In genomic region chr15:31470756-31471155, GRCh38 we compare ENCODE assay signal across 29 cellular contexts.
DNase-seq lines count a peak whose midpoint lies in the region; ATAC-seq, FAIRE-seq and TF ChIP-seq lines count a peak whose summit lies in the region.
"Had no signal": no experiment of that assay in that cellular context is flagged by ENCODE, and none has a peak within 500 bp of the region (broad histone marks: within the 10 kb centered on the region; RNA-seq: fewer than 3 reads in every experiment).

No MANE protein-coding gene starts in this region.

- H3K36me3 Mint-ChIP-seq in T-helper 1 cell treated with Interleukin-12 subunit alpha and Interleukin-12 subunit beta and Interleukin-4 antibody, amounts not matched to agents 30 μg/mL and 1 μg/mL, for 36 hours (ENCODE audit: low read depth): peaks cover 7% of the 10 kb centered on the region
- H3K36me3 Mint-ChIP-seq in naive thymus-derived CD4-positive, alpha-beta T cell: peaks cover 0 to 16% (median 0%) of the 10 kb centered on the region in 5 donors
- H3K36me3 Mint-ChIP-seq: naive B cell had no signal

- CTCF ChIA-PET in GM12878 (lab: Yijun Ruan, JAX) (interaction anchor here (10.7 kb wide), 1 partner anchor 18 kb away, joined by 122 read pairs; no protein-coding TSS in a partner anchor), RWPE1 (lab: Yijun Ruan, JAX) (interaction anchor here (0.7 kb wide), 1 partner anchor 138 kb away, joined by 3 read pairs; no protein-coding TSS in a partner anchor)
- CTCF ChIA-PET in naive thymus-derived CD4-positive, alpha-beta T cell (lab: Charles Lee): interaction anchor here (1.2 kb wide), 2 partner anchors 10 to 36 kb away, joined by 3 read pairs; no protein-coding TSS in a partner anchor

- no peaks in the 10 kb centered on the region for H3K36me3 ChIP-seq in GM12878 (ENCODE audit: control insufficient read depth in 2 of 2, insufficient read depth in 2 of 2, low read length in 1 of 2)
- no peaks in the 10 kb centered on the region for H3K36me3 ChIP-seq in naive thymus-derived CD4-positive, alpha-beta T cell (ENCODE audit: control insufficient read depth in 2 of 3, insufficient read depth in 3 of 3, low read length in 3 of 3)
- H3K36me3 ChIP-seq: breast epithelium, left lung, suprapubic skin had no signal

- TF ChIP-seq CTCF in GM12865 (IDR thresholded peaks at IDR 0.05; ENCODE audit: insufficient read depth, low read depth, low read length, missing control alignments) (no peak), GM12878 (IDR thresholded peaks at IDR 0.05 in 2 of 3, conservative IDR thresholded peaks at IDR 0.05 in 1 of 3; ENCODE audit: control insufficient read depth in 2 of 3, extremely low read depth in 1 of 3, insufficient read depth in 1 of 3, low read depth in 3 of 3, low read length in 3 of 3) (no peak), RWPE1 (conservative IDR thresholded peaks at IDR 0.05; ENCODE audit: low read depth) (no peak)

- H3K9me3 Mint-ChIP-seq in T-helper 1 cell treated with Interleukin-12 subunit alpha and Interleukin-12 subunit beta and Interleukin-4 antibody, amounts not matched to agents 30 μg/mL and 1 μg/mL, for 36 hours: no peaks in the 10 kb centered on the region
- no peaks in the 10 kb centered on the region for H3K9me3 Mint-ChIP-seq in naive thymus-derived CD4-positive, alpha-beta T cell
- H3K9me3 Mint-ChIP-seq: naive B cell; stimulated activated effector memory CD8-positive, alpha-beta T cell treated with anti-CD3 and anti-CD28 coated beads, Interleukin-12 subunit alpha, Interleukin-12 subunit beta, amount 100 ng/mL, for 72 hours had no signal

- 28% methylated on average over 2 of the region's 2 CpGs for WGBS in GM12878 (ENCODE audit: insufficient coverage, insufficient replicate concordance, low lambda C conversion rate, missing lambda C conversion rate)

- no peak overlapping the region for H3K27ac ChIP-seq in GM12878 (ENCODE audit: control insufficient read depth, insufficient read depth)
- H3K27ac ChIP-seq in naive thymus-derived CD4-positive, alpha-beta T cell (ENCODE audit: low read depth, low read length): peak overlapping the region; percentile 9
- no peak overlapping the region for H3K27ac ChIP-seq in RWPE1
- H3K27ac ChIP-seq: 22Rv1, breast epithelium, left lung, suprapubic skin, VCaP had no signal

- H2AFZ ChIP-seq in GM12878 (ENCODE audit: control insufficient read depth, low read depth, low read length): peak overlapping the region; percentile 33

- no peak overlapping the region for H3K9ac ChIP-seq in GM12878 (ENCODE audit: control insufficient read depth, insufficient read depth, low read length)

- no peaks in the 10 kb centered on the region for H3K27me3 Mint-ChIP-seq in T-helper 1 cell treated with Interleukin-12 subunit alpha and Interleukin-12 subunit beta and Interleukin-4 antibody, amounts not matched to agents 30 μg/mL and 1 μg/mL, for 36 hours (ENCODE audit: low read depth)
- no peaks in the 10 kb centered on the region for H3K27me3 Mint-ChIP-seq in naive thymus-derived CD4-positive, alpha-beta T cell

- intact Hi-C loops in GM12878 (cut with micrococcal nuclease; ENCODE audit: unreplicated experiment): loop anchor here (5.0 kb wide), 1 partner anchor 33 kb away; no protein-coding TSS in a partner anchor
- intact Hi-C loops in naive thymus-derived CD4-positive, alpha-beta T cell (cut with micrococcal nuclease): loop anchor here in 1 of 2 donors (5.0 kb wide), 2 partner anchors 78 to 143 kb away; partner anchors contain the start of gene KLF13

- no peak overlapping the region for H3K4me3 ChIP-seq in GM12865 (ENCODE audit: low read depth, low read length)
- H3K4me3 ChIP-seq in GM12878: no peak overlapping the region
- no peak overlapping the region for H3K4me3 ChIP-seq in naive thymus-derived CD4-positive, alpha-beta T cell (ENCODE audit: low read length)
- H3K4me3 ChIP-seq: breast epithelium, coronary artery, left lung, suprapubic skin had no signal

- no TSS peak for BruUV-seq in GM12878 (replicated peaks; lab: Mats Ljungman, UMichigan)

- FAIRE-seq in GM12878 (lab: Jason Lieb, UNC): no peak
- FAIRE-seq: frontal cortex, H1, urothelium cell line had no signal

- H3K79me2 ChIP-seq in GM12878 (ENCODE audit: control insufficient read depth, insufficient read depth, low read length): no peaks in the 10 kb centered on the region

- DNase-seq in T-helper 1 cell (no peak), GM12865 (ENCODE audit: low read depth) (peak; percentile 53), GM12878 (ENCODE audit: low read depth, low spot score) (no peak), RWPE1 (ENCODE audit: low spot score) (no peak), T-helper 9 cell (no peak)
- DNase-seq in naive thymus-derived CD4-positive, alpha-beta T cell: no peak
- DNase-seq: activated CD4-positive, alpha-beta T cell treated with anti-CD3 and anti-CD28 coated beads for 4 hours; activated naive CD4-positive, alpha-beta T cell treated with anti-CD3 and anti-CD28 coated beads for 36 hours; amygdala; hippocampal formation; Karpas-422; left lung; naive B cell; NCI-H1436; NCI-H2081 treated with DMSO at 0.1 percent for 48 hours; NCI-H345; RPMI8226; stimulated activated CD4-positive, alpha-beta T cell treated with anti-CD3 and anti-CD28 coated beads, Interleukin-4, amount 100 ng/mL, for 1 hour had no signal

- H3K27me3 ChIP-seq in GM12878 (replicated peaks in 1 of 2; ENCODE audit: control insufficient read depth in 2 of 2, insufficient read depth in 2 of 2, low read length in 1 of 2): no peaks in the 10 kb centered on the region
- no peaks in the 10 kb centered on the region for H3K27me3 ChIP-seq in naive thymus-derived CD4-positive, alpha-beta T cell (ENCODE audit: control insufficient read depth in 2 of 2, insufficient read depth in 2 of 2, low read length in 2 of 2)
- H3K27me3 ChIP-seq: left lung, suprapubic skin had no signal

- H3K27ac Mint-ChIP-seq in T-helper 1 cell treated with Interleukin-12 subunit alpha and Interleukin-12 subunit beta and Interleukin-4 antibody, amounts not matched to agents 30 μg/mL and 1 μg/mL, for 36 hours: peak overlapping the region; percentile 45
- peak overlapping the region; percentile 36 to 96 (median 90) for H3K27ac Mint-ChIP-seq in naive thymus-derived CD4-positive, alpha-beta T cell
- H3K27ac Mint-ChIP-seq: activated naive CD4-positive, alpha-beta T cell treated with anti-CD3 and anti-CD28 coated beads for 36 hours had no signal

- H3K4me1 Mint-ChIP-seq in T-helper 1 cell treated with Interleukin-12 subunit alpha and Interleukin-12 subunit beta and Interleukin-4 antibody, amounts not matched to agents 30 μg/mL and 1 μg/mL, for 36 hours (ENCODE audit: low read depth): peaks cover 44% of the 10 kb centered on the region
- H3K4me1 Mint-ChIP-seq in naive thymus-derived CD4-positive, alpha-beta T cell: peaks cover 22 to 57% (median 53%) of the 10 kb centered on the region in 7 donors

- RAD21 ChIA-PET in GM12878 (lab: Charles Lee; ENCODE audit: unreplicated experiment): interaction anchor here (0.6 to 6.6 kb wide), 5 partner anchors 12 to 568 kb away, joined by 3 to 83 read pairs (median 6); no protein-coding TSS in a partner anchor

- TF ChIP-seq POLR2A in GM12878 (IDR thresholded peaks at IDR 0.05; ENCODE audit: low read depth, low read length): no peak

- in situ Hi-C loops in GM12878 (cut with MboI): no loop called here

- no peak for TF ChIP-seq RAD21 in GM12878 (IDR thresholded peaks at IDR 0.05; ENCODE audit: insufficient read depth, low read depth, low read length)

- ATAC-seq in GM12878 (no peak), GM19328 (IDR thresholded peaks at IDR 0.05; ENCODE audit: unreplicated experiment) (no peak)
- ATAC-seq in naive thymus-derived CD4-positive, alpha-beta T cell: no peak
- ATAC-seq: left lung; stimulated activated effector memory CD8-positive, alpha-beta T cell treated with anti-CD3 and anti-CD28 coated beads, Interleukin-12 subunit alpha, Interleukin-12 subunit beta, amount 100 ng/mL, for 72 hours had no signal

- peaks cover 37% of the 10 kb centered on the region for H3K4me1 ChIP-seq in GM12878 (ENCODE audit: control insufficient read depth, insufficient read depth, low read length)
- H3K4me1 ChIP-seq in naive thymus-derived CD4-positive, alpha-beta T cell (ENCODE audit: control insufficient read depth in 2 of 2, insufficient read depth in 2 of 2, low read length in 2 of 2): peaks cover 29 to 34% of the 10 kb centered on the region in 2 donors
- H3K4me1 ChIP-seq: breast epithelium had no signal

- no peak overlapping the region; the same call in 1 of the 2 replicates for H3K4me2 ChIP-seq in GM12878 (ENCODE audit: control insufficient read depth, insufficient read depth)

- no peaks in the 10 kb centered on the region for H4K20me1 ChIP-seq in GM12878 (ENCODE audit: control insufficient read depth, insufficient read depth)

- TF ChIP-seq EP300 in GM12878 (IDR thresholded peaks at IDR 0.05; ENCODE audit: borderline replicate concordance in 1 of 2, control insufficient read depth in 1 of 2, low read depth in 2 of 2, low read length in 2 of 2): no peak

- SMC1A ChIA-PET in GM12878 (lab: Charles Lee; ENCODE audit: uncharacterized antibody, unreplicated experiment): interaction anchor here (1.0 to 5.0 kb wide), 3 partner anchors 12 to 31 kb away, joined by 3 to 39 read pairs (median 4); no protein-coding TSS in a partner anchor

- POLR2A ChIA-PET in GM12878 (lab: Charles Lee): no interaction called here
- POLR2A ChIA-PET in naive thymus-derived CD4-positive, alpha-beta T cell (lab: Charles Lee): interaction anchor here (0.6 to 6.7 kb wide), 4 partner anchors 12 to 272 kb away, joined by 3 to 62 read pairs (median 4); partner anchors contain the start of gene KLF13
- POLR2A ChIA-PET in RWPE1 (lab: Yijun Ruan, JAX; ENCODE audit: low non-redundant PET): no interaction called here

- H3K9me3 ChIP-seq in GM12878 (replicated peaks; ENCODE audit: control insufficient read depth, insufficient read depth, low read length): no peaks in the 10 kb centered on the region
- no peaks in the 10 kb centered on the region for H3K9me3 ChIP-seq in naive thymus-derived CD4-positive, alpha-beta T cell (ENCODE audit: control insufficient read depth in 2 of 3, low read length in 3 of 3)
- H3K9me3 ChIP-seq: breast epithelium, left lung, suprapubic skin had no signal

- H3K4me3 Mint-ChIP-seq in T-helper 1 cell treated with Interleukin-12 subunit alpha and Interleukin-12 subunit beta and Interleukin-4 antibody, amounts not matched to agents 30 μg/mL and 1 μg/mL, for 36 hours: no peak overlapping the region
- peak overlapping the region in 2 of 10 donors; percentile 61 to 84 for H3K4me3 Mint-ChIP-seq in naive thymus-derived CD4-positive, alpha-beta T cell
- H3K4me3 Mint-ChIP-seq: activated naive CD4-positive, alpha-beta T cell treated with anti-CD3 and anti-CD28 coated beads for 36 hours; stimulated activated effector memory CD8-positive, alpha-beta T cell treated with anti-CD3 and anti-CD28 coated beads, Interleukin-12 subunit alpha, Interleukin-12 subunit beta, amount 100 ng/mL, for 72 hours had no signal
